Comparison of ENCODE assay signal across 10 cellular contexts in genomic region chr1:54054438-54054749, GRCh38. TPM values are rescaled to one million over a fixed set of nuclear protein-coding genes. Genes with fewer than 3 reads are reported as not detected.
DNase-seq lines count a peak whose midpoint lies in the region; ATAC-seq and TF ChIP-seq lines count a peak whose summit lies in the region.
"Had no signal": no experiment of that assay in that cellular context is flagged by ENCODE, and none has a peak within 500 bp of the region (broad histone marks: within the 10 kb centered on the region; RNA-seq: fewer than 3 reads in every experiment).

No MANE protein-coding gene starts in this region.

- ATAC-seq in HG02981 (IDR thresholded peaks at IDR 0.05; ENCODE audit: unreplicated experiment), result no peak
- ATAC-seq in esophagus mucosa, result no peak

- H3K9me3 ChIP-seq in Caco-2, result no peaks in the 10 kb centered on the region
- no peaks in the 10 kb centered on the region for H3K9me3 ChIP-seq in HUES48 (ENCODE audit: control insufficient read depth, insufficient read depth, low read length)
- no peaks in the 10 kb centered on the region for H3K9me3 ChIP-seq in muscle layer of colon (ENCODE audit: low read length)
- no peaks in the 10 kb centered on the region for H3K9me3 ChIP-seq in ovary

- BruUV-seq in Caco-2 (replicated peaks; lab: Mats Ljungman, UMichigan), result TSS peak; percentile 41

- H3K9me3 Mint-ChIP-seq in Caco-2 (ENCODE audit: unreplicated experiment), result no peaks in the 10 kb centered on the region

- CTCF ChIA-PET in Caco-2 (lab: Charles Lee), result no interaction called here

- no peak for TF ChIP-seq EP300 in ovary (IDR thresholded peaks at IDR 0.05)

- no peaks in the 10 kb centered on the region for H3K27me3 Mint-ChIP-seq in Caco-2 (ENCODE audit: insufficient read depth, unreplicated experiment)

- 51 to 59% (median 55%) methylated on average over 5 of the region's 5 CpGs for WGBS in ovary, 3 donors

- H3K9ac ChIP-seq in HUES48 (ENCODE audit: low read depth, low read length) (0 out of 2 replicates have a peak overlapping the region, but pooled peaks have one; percentile 71), muscle layer of colon (ENCODE audit: low read length) (peak overlapping the region; percentile 86)

- H3K36me3 Mint-ChIP-seq in Caco-2 (ENCODE audit: insufficient read depth, unreplicated experiment), result peaks cover 6% of the 10 kb centered on the region

- H3K4me3 ChIP-seq in Caco-2 (ENCODE audit: low read depth, low read length), result peak overlapping the region; percentile 56
- H3K4me3 ChIP-seq in HUES48 (ENCODE audit: low read depth, low read length), result peak overlapping the region; percentile 91
- peak overlapping the region; percentile 93 for H3K4me3 ChIP-seq in astrocyte of the spinal cord (ENCODE audit: low read depth, low read length)
- peak overlapping the region; percentile 82 to 96 for H3K4me3 ChIP-seq in muscle layer of colon (ENCODE audit: low read depth in 1 of 2, low read length in 2 of 2)
- no peak overlapping the region for H3K4me3 ChIP-seq in ovary

- H3K4me1 ChIP-seq in Caco-2 (no peaks in the 10 kb centered on the region), HUES48 (ENCODE audit: control insufficient read depth, insufficient read depth, low read length) (peaks cover 13% of the 10 kb centered on the region), muscle layer of colon (ENCODE audit: insufficient read depth, low read length) (peaks cover 21% of the 10 kb centered on the region), ovary (ENCODE audit: insufficient read depth) (peaks cover 4% of the 10 kb centered on the region)

- in situ Hi-C loops in astrocyte of the spinal cord (cut with HindIII; ENCODE audit: low sequenced_read_pairs), result no loop called here

- POLR2A ChIA-PET in Caco-2 (lab: Charles Lee), result no interaction called here

- TF ChIP-seq POLR2A in ovary (IDR thresholded peaks at IDR 0.05), result no peak

- intact Hi-C loops in Caco-2 (cut with micrococcal nuclease; ENCODE audit: unreplicated experiment) (no loop called here), ovary (cut with DNase I) (loop anchor here in 2 of 4 donors (5.0 to 10.0 kb wide), 2 partner anchors 162 to 180 kb away; partner anchors contain the start of gene DIO1 (in 1 of the 2))

- H3K27me3 ChIP-seq in Caco-2 (replicated peaks; ENCODE audit: control insufficient read depth, insufficient read depth, low read length), result no peaks in the 10 kb centered on the region
- H3K27me3 ChIP-seq in HUES48 (ENCODE audit: control insufficient read depth, insufficient read depth, low read length), result no peaks in the 10 kb centered on the region
- no peaks in the 10 kb centered on the region for H3K27me3 ChIP-seq in muscle layer of colon (ENCODE audit: control insufficient read depth in 1 of 2, insufficient read depth in 2 of 2, low read length in 2 of 2)
- no peaks in the 10 kb centered on the region for H3K27me3 ChIP-seq in ovary

- TF ChIP-seq CTCF in Caco-2 (IDR thresholded peaks at IDR 0.05; ENCODE audit: insufficient read depth in 1 of 2, low read depth in 1 of 2, low read length in 1 of 2, severe bottlenecking in 1 of 2, unreplicated experiment in 1 of 2) (no peak), astrocyte of the spinal cord (IDR thresholded peaks at IDR 0.05; ENCODE audit: low read depth, low read length) (no peak), ovary (IDR thresholded peaks at IDR 0.05) (no peak)

- H3K4me1 Mint-ChIP-seq in Caco-2 (ENCODE audit: low read depth, unreplicated experiment), result no peaks in the 10 kb centered on the region

- no peak overlapping the region for H3K4me3 Mint-ChIP-seq in Caco-2 (ENCODE audit: unreplicated experiment)

- H3K36me3 ChIP-seq in Caco-2 (ENCODE audit: control insufficient read depth, insufficient read depth, low read length) (no peaks in the 10 kb centered on the region), HUES48 (ENCODE audit: control insufficient read depth, insufficient read depth, low read length) (no peaks in the 10 kb centered on the region), muscle layer of colon (ENCODE audit: insufficient read depth, low read length) (no peaks in the 10 kb centered on the region), ovary (no peaks in the 10 kb centered on the region)

- H3K27ac ChIP-seq in HUES48 (ENCODE audit: low read depth, low read length) (no peak overlapping the region), muscle layer of colon (ENCODE audit: low read depth, low read length) (peak overlapping the region; percentile 4), ovary (no peak overlapping the region)

- H3K27ac Mint-ChIP-seq in Caco-2 (ENCODE audit: unreplicated experiment), result no peak overlapping the region

- DNase-seq in Caco-2 (no peak), astrocyte of the spinal cord (ENCODE audit: low read depth, low spot score) (no peak), globus pallidus (ENCODE audit: low spot score) (no peak), ovary (no peak)
- DNase-seq: NCI-H187 treated with DMSO at 0.1 percent for 48 hours had no signal

RNA-seq across cellular contexts. Expression of gene TCEANC2, which starts 1.0 kb away (rescaled TPM):
- total RNA-seq in Caco-2 (2022) (1.9 and 3.2 TPM in 2 replicates), esophagus mucosa (4.2 TPM), ovary (1 to 10 TPM; 1.8 to 4.7 (median 3.0) TPM)
- 1 to 10 TPM; 1.9 to 5.2 TPM for polyA plus RNA-seq in ovary

RNA-seq across cellular contexts. Expression of gene TMEM59, which starts 1.4 kb away (rescaled TPM):
- total RNA-seq in Caco-2 (2022) (116 TPM in 2 replicates), esophagus mucosa (255 TPM), ovary (100 to 1,000 TPM; 165 to 337 (median 268) TPM)
- polyA plus RNA-seq in ovary, result 100 to 1,000 TPM; 267 to 406 TPM

RNA-seq across cellular contexts. Expression of gene LDLRAD1, which starts 36.4 kb away (rescaled TPM):
- total RNA-seq in Caco-2 (2022) (not detected in 2 replicates), esophagus mucosa (0.24 TPM), ovary (10 to 100 TPM in 1 of 7 donors, 1 to 10 TPM in 2, under 1 TPM in 2, not detected in 2; 0.37 to 49.6 (median 1.2) TPM)
- polyA plus RNA-seq in ovary, result under 1 TPM; 0.05 to 0.22 TPM
- total RNA-seq: myocyte had no signal
